Comparison of ENCODE assay signal across 8 cellular contexts in genomic region chr6:70955441-70956190, GRCh38. TPM values are rescaled to one million over a fixed set of nuclear protein-coding genes. Genes with fewer than 3 reads are reported as not detected.
DNase-seq lines count a peak whose midpoint lies in the region; ATAC-seq, FAIRE-seq and TF ChIP-seq lines count a peak whose summit lies in the region.

No MANE protein-coding gene starts in this region.

- no peaks in the 10 kb centered on the region for H3K36me3 Mint-ChIP-seq in CD4-positive, alpha-beta T cell (ENCODE audit: low read depth)
- no peaks in the 10 kb centered on the region for H3K36me3 Mint-ChIP-seq in activated CD8-positive, alpha-beta memory T cell treated with anti-CD3 and anti-CD28 coated beads, Interleukin-2, amount 10 ng/mL, durations not matched to agents 7 days and 5 days
- H3K36me3 Mint-ChIP-seq in mesothelial cell of epicardium = no peaks in the 10 kb centered on the region

- FAIRE-seq in endothelial cell of umbilical vein (lab: Jason Lieb, UNC) = peak; percentile 73

- dilution Hi-C loops in endothelial cell of umbilical vein (cut with MboI; ENCODE audit: extremely low pct_ligation_motif_present, low sequenced_read_pairs) = no loop called here

- no peaks in the 10 kb centered on the region for H3K36me3 ChIP-seq in endothelial cell of umbilical vein (ENCODE audit: control insufficient read depth in 2 of 2, extremely low read depth in 1 of 2, insufficient read depth in 2 of 2, low read length in 2 of 2)

- TF ChIP-seq CTCF in CD4-positive, alpha-beta T cell (IDR thresholded peaks at IDR 0.05) = peak; percentile 77
- TF ChIP-seq CTCF in endothelial cell of umbilical vein (IDR thresholded peaks at IDR 0.05; ENCODE audit: extremely low read depth in 1 of 2, insufficient read depth in 1 of 2, low read depth in 1 of 2, low read length in 2 of 2) (peak; percentile 84 to 94), mesothelial cell of epicardium (IDR thresholded peaks at IDR 0.05; ENCODE audit: unreplicated experiment) (peak; percentile 86)

- H3K4me3 Mint-ChIP-seq in CD4-positive, alpha-beta T cell = peak overlapping the region; percentile 81
- peak overlapping the region; percentile 55 for H3K4me3 Mint-ChIP-seq in activated CD8-positive, alpha-beta memory T cell treated with anti-CD3 and anti-CD28 coated beads, Interleukin-2, amount 10 ng/mL, durations not matched to agents 7 days and 5 days
- peak overlapping the region; percentile 73 for H3K4me3 Mint-ChIP-seq in mesothelial cell of epicardium

- peak overlapping the region; percentile 41 for H2AFZ ChIP-seq in endothelial cell of umbilical vein (ENCODE audit: low read depth, low read length)

- H3K4me3 ChIP-seq in endothelial cell of umbilical vein (replicated peaks in 1 of 3; ENCODE audit: insufficient read depth in 1 of 3, low read depth in 1 of 3, low read length in 3 of 3) = peak overlapping the region in 2 of 3 experiments; percentile 13 to 31

- peak; percentile 92 for ATAC-seq in CD4-positive, alpha-beta T cell (ENCODE audit: poor library complexity)
- ATAC-seq in GM19452 (IDR thresholded peaks at IDR 0.05; ENCODE audit: unreplicated experiment) (peak; percentile 96), HG03558 (IDR thresholded peaks at IDR 0.05; ENCODE audit: extremely low read depth, unreplicated experiment) (peak; percentile 84)
- peak; percentile 97 for ATAC-seq in activated CD8-positive, alpha-beta memory T cell treated with anti-CD3 and anti-CD28 coated beads, Interleukin-2, amount 10 ng/mL, durations not matched to agents 7 days and 5 days

- H3K27ac Mint-ChIP-seq in CD4-positive, alpha-beta T cell = no peak overlapping the region
- H3K27ac Mint-ChIP-seq in activated CD8-positive, alpha-beta memory T cell treated with anti-CD3 and anti-CD28 coated beads, Interleukin-2, amount 10 ng/mL, durations not matched to agents 7 days and 5 days = no peak overlapping the region
- no peak overlapping the region for H3K27ac Mint-ChIP-seq in mesothelial cell of epicardium

- POLR2A ChIA-PET in CD4-positive, alpha-beta T cell (lab: Charles Lee) = interaction anchor here (1.0 kb wide), 1 partner anchor 435 kb away, joined by 4 read pairs; no protein-coding TSS in a partner anchor
- POLR2A ChIA-PET in endothelial cell of umbilical vein (lab: Charles Lee) = no interaction called here

- peaks cover 14% of the 10 kb centered on the region for H3K4me1 ChIP-seq in endothelial cell of umbilical vein (ENCODE audit: control insufficient read depth, extremely low read depth, insufficient read depth, low read length)

- no peaks in the 10 kb centered on the region for H3K79me2 ChIP-seq in endothelial cell of umbilical vein (ENCODE audit: control insufficient read depth, insufficient read depth, low read length)

- BruUV-seq in endothelial cell of umbilical vein (replicated peaks; lab: Mats Ljungman, UMichigan) = no TSS peak

- no peak for TF ChIP-seq POLR2A in endothelial cell of umbilical vein (IDR thresholded peaks at IDR 0.05; ENCODE audit: low read depth, low read length)

- H3K9me1 ChIP-seq in endothelial cell of umbilical vein (replicated peaks; ENCODE audit: control insufficient read depth, extremely low read depth, insufficient read depth, low read length) = no peaks in the 10 kb centered on the region

- no peaks in the 10 kb centered on the region for H4K20me1 ChIP-seq in endothelial cell of umbilical vein (replicated peaks; ENCODE audit: control insufficient read depth, extremely low read depth, insufficient read depth, low read length)

- H3K27ac ChIP-seq in CD4-positive, alpha-beta T cell (ENCODE audit: low read depth, low read length) = no peak overlapping the region
- no peak overlapping the region for H3K27ac ChIP-seq in endothelial cell of umbilical vein (ENCODE audit: insufficient read depth, low read depth, low read length)

- H3K27me3 Mint-ChIP-seq in CD4-positive, alpha-beta T cell = peaks cover 77% of the 10 kb centered on the region
- H3K27me3 Mint-ChIP-seq in activated CD8-positive, alpha-beta memory T cell treated with anti-CD3 and anti-CD28 coated beads, Interleukin-2, amount 10 ng/mL, durations not matched to agents 7 days and 5 days = peaks cover 88% of the 10 kb centered on the region
- H3K27me3 Mint-ChIP-seq in mesothelial cell of epicardium (ENCODE audit: low read depth) = peaks cover 92% of the 10 kb centered on the region

- H3K4me2 ChIP-seq in endothelial cell of umbilical vein (ENCODE audit: insufficient read depth, low read length) = peak overlapping the region; percentile 42

- H3K9me3 Mint-ChIP-seq in CD4-positive, alpha-beta T cell = no peaks in the 10 kb centered on the region
- H3K9me3 Mint-ChIP-seq in activated CD8-positive, alpha-beta memory T cell treated with anti-CD3 and anti-CD28 coated beads, Interleukin-2, amount 10 ng/mL, durations not matched to agents 7 days and 5 days (ENCODE audit: low read depth) = no peaks in the 10 kb centered on the region
- H3K9me3 Mint-ChIP-seq in mesothelial cell of epicardium = no peaks in the 10 kb centered on the region

- CTCF ChIA-PET in CD4-positive, alpha-beta T cell (lab: Charles Lee) = interaction anchor here (0.6 to 2.2 kb wide), 7 partner anchors 248 to 735 kb away, joined by 3 to 10 read pairs (median 5); no protein-coding TSS in a partner anchor
- CTCF ChIA-PET in activated CD8-positive, alpha-beta memory T cell treated with anti-CD3 and anti-CD28 coated beads, Interleukin-2, amount 10 ng/mL, durations not matched to agents 7 days and 5 days (lab: Charles Lee) = interaction anchor here (0.8 to 2.9 kb wide), 34 partner anchors 11 to 735 kb away, joined by 3 to 27 read pairs (median 4); partner anchors contain the start of genes FAM135A and OGFRL1
- CTCF ChIA-PET in endothelial cell of umbilical vein (lab: Charles Lee) = interaction anchor here (0.6 to 4.3 kb wide), 32 partner anchors 13 to 734 kb away, joined by 3 to 87 read pairs (median 4); partner anchors contain the start of gene SDHAF4

- peak; percentile 71 to 87 (median 80) for DNase-seq in CD4-positive, alpha-beta T cell
- DNase-seq in NCI-H774 (lab: John Stamatoyannopoulos, UW) (peak; percentile 95), endothelial cell of umbilical vein (ENCODE audit: low read depth, low spot score) (peak; percentile 65), mesothelial cell of epicardium (ENCODE audit: low spot score in 2 of 2, unreplicated experiment in 2 of 2) (peak; percentile 77 to 96)
- DNase-seq in activated CD8-positive, alpha-beta memory T cell treated with anti-CD3 and anti-CD28 coated beads, Interleukin-2, amount 10 ng/mL, durations not matched to agents 7 days and 5 days = peak; percentile 88
- DNase-seq in stimulated activated CD8-positive, alpha-beta memory T cell treated with anti-CD3 and anti-CD28 coated beads, Interleukin-15, amount 100 ng/mL, for 1 hour (ENCODE audit: low read depth) = peak; percentile 76

- intact Hi-C loops in CD4-positive, alpha-beta T cell (cut with DNase I, micrococcal nuclease) = loop anchor here (2.0 to 10.0 kb wide), 5 partner anchors 249 to 731 kb away; no protein-coding TSS in a partner anchor
- intact Hi-C loops in endothelial cell of umbilical vein (cut with micrococcal nuclease) = loop anchor here (1.0 to 10.0 kb wide), 5 partner anchors 71 to 735 kb away; no protein-coding TSS in a partner anchor

- peaks cover 61% of the 10 kb centered on the region for H3K27me3 ChIP-seq in CD4-positive, alpha-beta T cell (ENCODE audit: control insufficient read depth, insufficient read depth, low read length)
- peaks cover 36 to 72% of the 10 kb centered on the region in 2 experiments for H3K27me3 ChIP-seq in endothelial cell of umbilical vein (ENCODE audit: control insufficient read depth in 2 of 2, insufficient read depth in 2 of 2, low read length in 2 of 2)

- no peaks in the 10 kb centered on the region for H3K9me3 ChIP-seq in CD4-positive, alpha-beta T cell (ENCODE audit: control insufficient read depth, low read length)
- H3K9me3 ChIP-seq in endothelial cell of umbilical vein (replicated peaks; ENCODE audit: control insufficient read depth, insufficient read depth, low read length) = no peaks in the 10 kb centered on the region

- peaks cover 11% of the 10 kb centered on the region for H3K4me1 Mint-ChIP-seq in CD4-positive, alpha-beta T cell (ENCODE audit: low read depth)
- peaks cover 18% of the 10 kb centered on the region for H3K4me1 Mint-ChIP-seq in activated CD8-positive, alpha-beta memory T cell treated with anti-CD3 and anti-CD28 coated beads, Interleukin-2, amount 10 ng/mL, durations not matched to agents 7 days and 5 days
- peaks cover 8% of the 10 kb centered on the region for H3K4me1 Mint-ChIP-seq in mesothelial cell of epicardium

- no peak overlapping the region for H3K9ac ChIP-seq in endothelial cell of umbilical vein (replicated peaks; ENCODE audit: extremely low read depth, insufficient read depth, low read length)

TF ChIP-seq in endothelial cell of umbilical vein, 7 proteins besides CTCF, POLR2A, EP300 and RAD21:
- TF ChIP-seq FOS (IDR thresholded peaks at IDR 0.05; ENCODE audit: borderline replicate concordance, insufficient read depth, low read length) (no peak), MAX (IDR thresholded peaks at IDR 0.05; ENCODE audit: insufficient read depth, insufficient read length) (no peak), MYC (IDR thresholded peaks at IDR 0.05; ENCODE audit: low read depth, low read length) (no peak), POLR2AphosphoS5 (IDR thresholded peaks at IDR 0.05; ENCODE audit: insufficient read depth, low read depth, low read length) (no peak), GATA2 (IDR thresholded peaks at IDR 0.05; ENCODE audit: insufficient read depth, insufficient read length, low read depth, low read length) (no peak), JUN (IDR thresholded peaks at IDR 0.05; ENCODE audit: borderline replicate concordance, insufficient read depth, insufficient read length, low read depth) (no peak), EZH2 (IDR thresholded peaks at IDR 0.05; ENCODE audit: borderline replicate concordance, low read depth, low read length, severe bottlenecking) (no peak)

RNA-seq across cellular contexts. Expression of gene B3GAT2, which starts 1.2 kb away (rescaled TPM):
- total RNA-seq in CD4-positive, alpha-beta T cell = not detected
- total RNA-seq in activated CD8-positive, alpha-beta memory T cell treated with anti-CD3 and anti-CD28 coated beads, Interleukin-2, amount 10 ng/mL, durations not matched to agents 7 days and 5 days = under 1 TPM in 1 of 2 experiments, not detected in 1; 0.07 TPM
- total RNA-seq in endothelial cell of umbilical vein = not detected in 2 replicates
- not detected in 2 replicates for polyA plus RNA-seq in endothelial cell of umbilical vein
- not detected in 2 replicates for polyA plus RNA-seq in endothelial cell of umbilical vein (2011; cell fraction: cytosol; rRNA removed)
- 0.03 TPM in 1 of 2 replicates, not detected in the other for polyA plus RNA-seq in endothelial cell of umbilical vein (2011; cell fraction: nucleus; rRNA removed)
- polyA plus RNA-seq in endothelial cell of umbilical vein (2012) = 0.08 and 0.20 TPM in 2 replicates
- 0.02 TPM in 1 of 2 replicates, not detected in the other for polyA minus RNA-seq in endothelial cell of umbilical vein
- not detected for polyA minus RNA-seq in endothelial cell of umbilical vein (2011; cell fraction: cytosol; rRNA and poly(A)+ RNA removed)
- polyA minus RNA-seq in endothelial cell of umbilical vein (2011; cell fraction: nucleus; rRNA and poly(A)+ RNA removed) = 0.05 TPM in 1 of 2 replicates, not detected in the other
- total RNA-seq in mesothelial cell of epicardium = 0.04 TPM in 1 of 3 replicates, not detected in the others
